Comparison of ENCODE assay signal across 29 cellular contexts in genomic region chr16:73864868-73865267, GRCh38.
"Had no signal": no experiment of that assay in that cellular context is flagged by ENCODE, and none has a peak within 500 bp of the region (broad histone marks: within the 10 kb centered on the region; RNA-seq: fewer than 3 reads in every experiment).

No MANE protein-coding gene starts in this region.

- H3K27me3 ChIP-seq: ascending aorta, Peyer's patch, SJSA1 had no signal

- H3K36me3 Mint-ChIP-seq: activated naive CD4-positive, alpha-beta T cell treated with anti-CD3 and anti-CD28 coated beads, Interleukin-2, amount 50 U/mL, for 24 hours; activated naive CD8-positive, alpha-beta T cell treated with anti-CD3 and anti-CD28 coated beads, Interleukin-2, amount 10 ng/mL, durations not matched to agents 7 days and 5 days had no signal

- H3K4me1 ChIP-seq: ascending aorta, Peyer's patch had no signal

- H3K27ac ChIP-seq: ascending aorta, Peyer's patch, SJSA1 had no signal

- H3K9ac ChIP-seq: SK-N-SH had no signal

- H3K4me3 Mint-ChIP-seq: activated CD4-positive, alpha-beta T cell treated with anti-CD3 and anti-CD28 coated beads, Interleukin-2, amount 10 ng/mL, durations not matched to agents 24 days and 14 days; activated CD8-positive, alpha-beta T cell treated with anti-CD3 and anti-CD28 coated beads for 36 hours; activated naive CD4-positive, alpha-beta T cell treated with anti-CD3 and anti-CD28 coated beads, Interleukin-2, amount 50 U/mL, for 24 hours; activated naive CD8-positive, alpha-beta T cell treated with anti-CD3 and anti-CD28 coated beads, Interleukin-2, amount 10 ng/mL, durations not matched to agents 7 days and 5 days; T-helper 1 cell treated with Interleukin-12 subunit alpha and Interleukin-12 subunit beta and Interleukin-4 antibody, amounts not matched to agents 30 μg/mL and 1 μg/mL, for 36 hours; T-helper 2 cell treated with Interferon-gamma antibody and Interleukin-4, amounts not matched to agents 5 μg/mL and 100 μg/mL, for 36 hours had no signal

- H3K27me3 Mint-ChIP-seq: activated CD4-positive, alpha-beta T cell treated with anti-CD3 and anti-CD28 coated beads, Interleukin-2, amount 10 ng/mL, durations not matched to agents 24 days and 14 days; activated CD8-positive, alpha-beta T cell treated with anti-CD3 and anti-CD28 coated beads for 36 hours; activated naive CD4-positive, alpha-beta T cell treated with anti-CD3 and anti-CD28 coated beads, Interleukin-2, amount 50 U/mL, for 24 hours; activated naive CD8-positive, alpha-beta T cell treated with anti-CD3 and anti-CD28 coated beads, Interleukin-2, amount 10 ng/mL, durations not matched to agents 7 days and 5 days had no signal

- ATAC-seq: activated CD8-positive, alpha-beta T cell treated with anti-CD3 and anti-CD28 coated beads for 36 hours; PC-3 had no signal

- H3K4me1 Mint-ChIP-seq: activated CD4-positive, alpha-beta T cell treated with anti-CD3 and anti-CD28 coated beads, Interleukin-2, amount 10 ng/mL, durations not matched to agents 24 days and 14 days; activated naive CD4-positive, alpha-beta T cell treated with anti-CD3 and anti-CD28 coated beads, Interleukin-2, amount 50 U/mL, for 24 hours; activated naive CD8-positive, alpha-beta T cell treated with anti-CD3 and anti-CD28 coated beads, Interleukin-2, amount 10 ng/mL, durations not matched to agents 7 days and 5 days had no signal

- H3K27ac Mint-ChIP-seq: activated CD4-positive, alpha-beta T cell treated with anti-CD3 and anti-CD28 coated beads, Interleukin-2, amount 10 ng/mL, durations not matched to agents 24 days and 14 days; activated CD8-positive, alpha-beta T cell treated with anti-CD3 and anti-CD28 coated beads for 36 hours; activated naive CD4-positive, alpha-beta T cell treated with anti-CD3 and anti-CD28 coated beads, Interleukin-2, amount 50 U/mL, for 24 hours; activated naive CD8-positive, alpha-beta T cell treated with anti-CD3 and anti-CD28 coated beads, Interleukin-2, amount 10 ng/mL, durations not matched to agents 7 days and 5 days; activated T-helper 2 cell treated with anti-CD3 and anti-CD28 coated beads, Interferon-gamma antibody, Interleukin-2, Interleukin-4, amounts not matched to agents 10 μg/mL and 5 μg/mL and 100 μg/mL, durations not matched to agents 14 hours and 24 hours and 36 hours; T-helper 1 cell treated with Interleukin-12 subunit alpha and Interleukin-12 subunit beta and Interleukin-4 antibody, amounts not matched to agents 30 μg/mL and 1 μg/mL, for 36 hours; T-helper 2 cell treated with Interferon-gamma antibody and Interleukin-4, amounts not matched to agents 5 μg/mL and 100 μg/mL, for 36 hours had no signal

- H3K9me3 ChIP-seq: ascending aorta, Peyer's patch, SJSA1, SK-N-SH had no signal

- DNase-seq: activated CD4-positive, alpha-beta T cell treated with anti-CD3 and anti-CD28 coated beads, Interleukin-2, amount 10 ng/mL, durations not matched to agents 24 days and 14 days; activated CD4-positive, alpha-beta T cell treated with anti-CD3 and anti-CD28 coated beads, Interleukin-2, amount 50 U/mL, for 4 hours; activated CD8-positive, alpha-beta T cell treated with anti-CD3 and anti-CD28 coated beads for 36 hours; activated gamma-delta T cell; activated naive CD4-positive, alpha-beta T cell treated with Interleukin-2 at 50 U/mL for 16 hours; activated naive CD8-positive, alpha-beta T cell treated with anti-CD3 and anti-CD28 coated beads, Interleukin-2, amount 10 ng/mL, durations not matched to agents 7 days and 5 days; activated T-cell treated with anti-CD3 and anti-CD28 coated beads, Interleukin-2, amount 50 U/mL, for 1 hour; amygdala; caudate nucleus; NCI-H1105; NCI-H1417 treated with DMSO at 0.1 percent for 48 hours; NCI-H1694; NCI-H1930; NCI-H2081 treated with DMSO at 0.1 percent for 48 hours; NCI-H345; NCI-H524 treated with DMSO at 0.1 percent for 48 hours; NK-92 treated with Interleukin-12 subunit alpha and Interleukin-12 subunit beta, amount 100 ng/mL, for 24 hours; PC-3; Peyer's patch; RPMI8226; SHP77 treated with DMSO at 0.1 percent for 48 hours; SK-N-SH had no signal

- H3K9me3 Mint-ChIP-seq: activated CD4-positive, alpha-beta T cell treated with anti-CD3 and anti-CD28 coated beads, Interleukin-2, amount 10 ng/mL, durations not matched to agents 24 days and 14 days; activated CD8-positive, alpha-beta T cell treated with anti-CD3 and anti-CD28 coated beads for 36 hours; activated naive CD8-positive, alpha-beta T cell treated with anti-CD3 and anti-CD28 coated beads, Interleukin-2, amount 10 ng/mL, durations not matched to agents 7 days and 5 days; activated T-helper 2 cell treated with anti-CD3 and anti-CD28 coated beads, Interferon-gamma antibody, Interleukin-2, Interleukin-4, amounts not matched to agents 10 μg/mL and 5 μg/mL and 100 μg/mL, durations not matched to agents 14 hours and 24 hours and 36 hours; T-helper 1 cell treated with Interleukin-12 subunit alpha and Interleukin-12 subunit beta and Interleukin-4 antibody, amounts not matched to agents 30 μg/mL and 1 μg/mL, for 36 hours; T-helper 2 cell treated with Interferon-gamma antibody and Interleukin-4, amounts not matched to agents 5 μg/mL and 100 μg/mL, for 36 hours had no signal

- FAIRE-seq: TTC549 had no signal

- H3K4me2 ChIP-seq: SK-N-SH had no signal

- H3K4me3 ChIP-seq: ascending aorta, Peyer's patch, SJSA1 had no signal

- H3K36me3 ChIP-seq: ascending aorta, Peyer's patch, SJSA1 had no signal
